In the genomic region with DNA sequence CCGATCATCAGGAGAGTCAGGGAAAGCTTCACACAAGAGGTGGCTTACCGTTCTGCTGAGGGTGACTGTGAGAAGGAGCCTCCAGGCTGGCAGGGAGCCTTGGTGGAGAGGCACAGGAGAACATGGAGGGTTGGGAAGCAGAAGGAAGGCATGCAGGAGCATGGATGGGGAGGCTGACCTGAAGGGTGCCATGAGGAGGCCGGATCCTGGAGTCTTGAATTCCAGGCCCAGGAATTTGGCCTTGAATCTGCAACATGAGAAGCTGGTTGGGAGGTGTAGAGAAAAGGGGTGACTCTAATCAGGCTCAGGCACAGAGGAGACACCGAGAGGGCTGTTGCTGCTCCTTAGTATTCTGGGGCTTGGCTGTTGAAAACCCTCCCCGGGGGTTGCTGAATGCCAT, we compare ENCODE assay signal across 19 cellular contexts.
DNase-seq lines count a peak whose midpoint lies in the region; ATAC-seq, FAIRE-seq and TF ChIP-seq lines count a peak whose summit lies in the region.
"Had no signal": no experiment of that assay in that cellular context is flagged by ENCODE, and none has a peak within 500 bp of the region (broad histone marks: within the 10 kb centered on the region; RNA-seq: fewer than 3 reads in every experiment).

No MANE protein-coding gene starts in this region.

- H3K4me1 ChIP-seq in GM23338 (ENCODE audit: insufficient read depth) (no peaks in the 10 kb centered on the region), kidney (ENCODE audit: control insufficient read depth in 1 of 2, insufficient read depth in 1 of 2, low read depth in 1 of 2, low read length in 2 of 2) (no peaks in the 10 kb centered on the region)
- H3K4me1 ChIP-seq: BE2C had no signal

- H3K9me3 ChIP-seq in kidney (ENCODE audit: control insufficient read depth in 1 of 2, low read length in 2 of 2): no peaks in the 10 kb centered on the region
- H3K9me3 ChIP-seq: BE2C had no signal

- peaks cover 5% of the 10 kb centered on the region for H3K36me3 Mint-ChIP-seq in GM23338 (ENCODE audit: low read depth)
- H3K36me3 Mint-ChIP-seq in brain: peaks cover 26% of the 10 kb centered on the region
- H3K36me3 Mint-ChIP-seq in stimulated activated effector memory CD8-positive, alpha-beta T cell treated with anti-CD3 and anti-CD28 coated beads, Interleukin-12 subunit alpha, Interleukin-12 subunit beta, amount 100 ng/mL, for 72 hours: no peaks in the 10 kb centered on the region

- peaks cover 4% of the 10 kb centered on the region; the same call in 2 of the 3 replicates for H3K9me3 Mint-ChIP-seq in GM23338
- H3K9me3 Mint-ChIP-seq in brain: peaks cover 3 to 13% (median 8%) of the 10 kb centered on the region in 5 experiments
- peaks cover 3% of the 10 kb centered on the region for H3K9me3 Mint-ChIP-seq in stimulated activated effector memory CD8-positive, alpha-beta T cell treated with anti-CD3 and anti-CD28 coated beads, Interleukin-12 subunit alpha, Interleukin-12 subunit beta, amount 100 ng/mL, for 72 hours
- H3K9me3 Mint-ChIP-seq: CD8-positive, alpha-beta T cell had no signal

- H3K4me3 ChIP-seq in GM23338: no peak overlapping the region
- no peak overlapping the region for H3K4me3 ChIP-seq in kidney (ENCODE audit: low read length in 2 of 2)

- no peaks in the 10 kb centered on the region for H3K27me3 Mint-ChIP-seq in GM23338 (ENCODE audit: insufficient read depth, low read depth, poor library complexity)
- H3K27me3 Mint-ChIP-seq in brain: no peaks in the 10 kb centered on the region

- H2AFZ ChIP-seq in GM23338: no peak overlapping the region

- H3K27ac ChIP-seq in GM23338 (ENCODE audit: low read depth) (no peak overlapping the region), kidney (ENCODE audit: low read depth in 2 of 2, low read length in 2 of 2) (no peak overlapping the region)
- H3K27ac ChIP-seq: C4-2B had no signal

- DNase-seq in GM23338 (ENCODE audit: low spot score) (peak; percentile 50), left kidney (ENCODE audit: low read depth, low spot score) (peak; percentile 11), GM13976 (ENCODE audit: low spot score) (no peak), kidney (no peak), G401 (ENCODE audit: low spot score) (no peak)
- no peak for DNase-seq in stimulated activated effector memory CD8-positive, alpha-beta T cell treated with anti-CD3 and anti-CD28 coated beads, Interleukin-12 subunit alpha, Interleukin-12 subunit beta, amount 100 ng/mL, for 72 hours (ENCODE audit: low spot score in 2 of 2)
- DNase-seq: BE2C; CD8-positive, alpha-beta T cell; COR-L47; DMS153; DMS79 treated with DMSO at 0.1 percent for 48 hours; EL; GDM1; H7 had no signal

- in situ Hi-C loops in GM13976 (cut with MboI; ENCODE audit: low sequenced_read_pairs, unreplicated experiment) (no loop called here), G401 (cut with HindIII; ENCODE audit: low sequenced_read_pairs) (no loop called here)

- intact Hi-C loops in kidney (cut with DNase I): no loop called here

- H3K9ac ChIP-seq in kidney (ENCODE audit: low read length in 2 of 2): no peak overlapping the region

- H3K4me2 ChIP-seq in GM23338: no peak overlapping the region

- H3K4me1 Mint-ChIP-seq in GM23338 (peaks cover 8% of the 10 kb centered on the region), brain (peaks cover 9% of the 10 kb centered on the region)
- no peaks in the 10 kb centered on the region for H3K4me1 Mint-ChIP-seq in stimulated activated effector memory CD8-positive, alpha-beta T cell treated with anti-CD3 and anti-CD28 coated beads, Interleukin-12 subunit alpha, Interleukin-12 subunit beta, amount 100 ng/mL, for 72 hours

- H3K79me2 ChIP-seq in GM23338 (replicated peaks; ENCODE audit: insufficient read depth): no peaks in the 10 kb centered on the region

- peak; percentile 70 for ATAC-seq in GM23338
- no peak for ATAC-seq in stimulated activated effector memory CD8-positive, alpha-beta T cell treated with anti-CD3 and anti-CD28 coated beads, Interleukin-12 subunit alpha, Interleukin-12 subunit beta, amount 100 ng/mL, for 72 hours
- ATAC-seq: CD8-positive, alpha-beta T cell; HepG2 had no signal

- TF ChIP-seq CTCF in GM23338 (conservative IDR thresholded peaks at IDR 0.05; ENCODE audit: low read depth in 2 of 2): no peak
- TF ChIP-seq CTCF in brain (conservative IDR thresholded peaks at IDR 0.05): no peak
- no peak for TF ChIP-seq CTCF in GM13976 (IDR thresholded peaks at IDR 0.05; ENCODE audit: borderline replicate concordance, control extremely low read depth, extremely low read depth, insufficient read depth, missing control alignments)
- TF ChIP-seq CTCF in kidney (IDR thresholded peaks at IDR 0.05; ENCODE audit: borderline replicate concordance, extremely low read depth, insufficient read depth): no peak

- no peaks in the 10 kb centered on the region for H3F3A ChIP-seq in GM23338 (replicated peaks; ENCODE audit: low read depth)

- FAIRE-seq in kidney (lab: Jason Lieb, UNC): no peak
- FAIRE-seq: D721Med, GM12892, HepG2 had no signal

- H3K9me2 ChIP-seq in GM23338 (ENCODE audit: insufficient read depth): no peaks in the 10 kb centered on the region

- H4K20me1 ChIP-seq in GM23338 (replicated peaks; ENCODE audit: insufficient read depth): no peaks in the 10 kb centered on the region; the same call in 1 of the 2 replicates

- H3K36me3 ChIP-seq in GM23338 (ENCODE audit: insufficient read depth) (no peaks in the 10 kb centered on the region), kidney (ENCODE audit: control insufficient read depth in 1 of 2, insufficient read depth in 2 of 2, low read length in 2 of 2) (no peaks in the 10 kb centered on the region)
- H3K36me3 ChIP-seq: BE2C had no signal

- H3K4me3 Mint-ChIP-seq in GM23338 (no peak overlapping the region), brain (peak overlapping the region in 1 of 5 experiments; percentile 26)
- H3K4me3 Mint-ChIP-seq in stimulated activated effector memory CD8-positive, alpha-beta T cell treated with anti-CD3 and anti-CD28 coated beads, Interleukin-12 subunit alpha, Interleukin-12 subunit beta, amount 100 ng/mL, for 72 hours: no peak overlapping the region
- H3K4me3 Mint-ChIP-seq: CD8-positive, alpha-beta T cell had no signal

- H3K27ac Mint-ChIP-seq in GM23338: peak overlapping the region; percentile 56
- H3K27ac Mint-ChIP-seq in brain: peak overlapping the region in 3 of 5 experiments; percentile 49 to 98 (median 85)
- peak overlapping the region; percentile 33 for H3K27ac Mint-ChIP-seq in stimulated activated effector memory CD8-positive, alpha-beta T cell treated with anti-CD3 and anti-CD28 coated beads, Interleukin-12 subunit alpha, Interleukin-12 subunit beta, amount 100 ng/mL, for 72 hours
- H3K27ac Mint-ChIP-seq: CD8-positive, alpha-beta T cell had no signal

- no peaks in the 10 kb centered on the region for H3K27me3 ChIP-seq in GM23338 (ENCODE audit: insufficient read depth)
- H3K27me3 ChIP-seq: BE2C had no signal

TF ChIP-seq in GM23338, 12 proteins besides CTCF, POLR2A, EP300 and RAD21:
- TF ChIP-seq, protein P1, sequence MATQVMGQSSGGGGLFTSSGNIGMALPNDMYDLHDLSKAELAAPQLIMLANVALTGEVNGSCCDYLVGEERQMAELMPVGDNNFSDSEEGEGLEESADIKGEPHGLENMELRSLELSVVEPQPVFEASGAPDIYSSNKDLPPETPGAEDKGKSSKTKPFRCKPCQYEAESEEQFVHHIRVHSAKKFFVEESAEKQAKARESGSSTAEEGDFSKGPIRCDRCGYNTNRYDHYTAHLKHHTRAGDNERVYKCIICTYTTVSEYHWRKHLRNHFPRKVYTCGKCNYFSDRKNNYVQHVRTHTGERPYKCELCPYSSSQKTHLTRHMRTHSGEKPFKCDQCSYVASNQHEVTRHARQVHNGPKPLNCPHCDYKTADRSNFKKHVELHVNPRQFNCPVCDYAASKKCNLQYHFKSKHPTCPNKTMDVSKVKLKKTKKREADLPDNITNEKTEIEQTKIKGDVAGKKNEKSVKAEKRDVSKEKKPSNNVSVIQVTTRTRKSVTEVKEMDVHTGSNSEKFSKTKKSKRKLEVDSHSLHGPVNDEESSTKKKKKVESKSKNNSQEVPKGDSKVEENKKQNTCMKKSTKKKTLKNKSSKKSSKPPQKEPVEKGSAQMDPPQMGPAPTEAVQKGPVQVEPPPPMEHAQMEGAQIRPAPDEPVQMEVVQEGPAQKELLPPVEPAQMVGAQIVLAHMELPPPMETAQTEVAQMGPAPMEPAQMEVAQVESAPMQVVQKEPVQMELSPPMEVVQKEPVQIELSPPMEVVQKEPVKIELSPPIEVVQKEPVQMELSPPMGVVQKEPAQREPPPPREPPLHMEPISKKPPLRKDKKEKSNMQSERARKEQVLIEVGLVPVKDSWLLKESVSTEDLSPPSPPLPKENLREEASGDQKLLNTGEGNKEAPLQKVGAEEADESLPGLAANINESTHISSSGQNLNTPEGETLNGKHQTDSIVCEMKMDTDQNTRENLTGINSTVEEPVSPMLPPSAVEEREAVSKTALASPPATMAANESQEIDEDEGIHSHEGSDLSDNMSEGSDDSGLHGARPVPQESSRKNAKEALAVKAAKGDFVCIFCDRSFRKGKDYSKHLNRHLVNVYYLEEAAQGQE (IDR thresholded peaks at IDR 0.05; ENCODE audit: unreplicated experiment): no peak
- TF ChIP-seq STAT1 (IDR thresholded peaks at IDR 0.05; ENCODE audit: unreplicated experiment) (no peak), EZH2 (IDR thresholded peaks at IDR 0.05; ENCODE audit: low read depth, unreplicated experiment) (no peak), CREB1 (CRISPR knock-in tag; IDR thresholded peaks at IDR 0.05; ENCODE audit: low read depth) (no peak), ZNF114 (CRISPR knock-in tag; IDR thresholded peaks at IDR 0.05) (no peak)

Comparison
In these comparisons a context has a peak if more than half of its experiments do, and no peak if none do; other contexts are left out.
1. DNase-seq: peak in GM23338 (single experiment) and left kidney (single experiment); none in stimulated activated effector memory CD8-positive, alpha-beta T cell treated with anti-CD3 and anti-CD28 coated beads, Interleukin-12 subunit alpha, Interleukin-12 subunit beta, amount 100 ng/mL, for 72 hours (0 of 2), GM13976 (single experiment), kidney (single experiment) and G401 (single experiment).
2. H3K27ac Mint-ChIP-seq: peak in every context shown above with its lines; median percentile 85 in brain; 56 in GM23338; 33 in stimulated activated effector memory CD8-positive, alpha-beta T cell treated with anti-CD3 and anti-CD28 coated beads, Interleukin-12 subunit alpha, Interleukin-12 subunit beta, amount 100 ng/mL, for 72 hours.